15 cellular contexts compared by ENCODE assay signal in the genomic region with DNA sequence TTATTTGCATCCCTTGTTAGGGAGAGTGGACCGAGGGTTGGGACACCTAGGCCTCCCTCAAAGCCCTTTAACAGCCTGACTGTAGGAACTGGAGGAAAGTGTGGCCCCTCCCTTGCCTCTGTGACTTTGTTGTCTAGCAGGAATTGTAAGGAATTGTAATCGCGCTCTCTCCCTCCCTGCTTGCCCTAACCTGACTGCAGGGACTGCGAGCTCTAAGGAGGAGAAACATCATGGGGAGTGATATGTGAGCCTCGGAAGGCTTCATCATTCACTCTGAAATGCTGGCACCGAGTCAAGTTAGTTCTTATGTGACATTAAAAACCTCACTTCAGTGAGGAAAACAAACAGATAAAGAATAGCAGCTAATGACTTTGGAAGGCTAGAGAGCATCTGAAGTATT. TPM values are rescaled to one million over a fixed set of nuclear protein-coding genes. Genes with fewer than 3 reads are reported as not detected.
"Had no signal": no experiment of that assay in that cellular context is flagged by ENCODE, and none has a peak within 500 bp of the region (broad histone marks: within the 10 kb centered on the region; RNA-seq: fewer than 3 reads in every experiment).

No MANE protein-coding gene starts in this region.

- H3K4me3 ChIP-seq: cardiac muscle cell, tibial artery had no signal

- H3K4me1 ChIP-seq: parathyroid adenoma, tibial artery had no signal

- ATAC-seq: activated naive CD8-positive, alpha-beta T cell treated with anti-CD3 and anti-CD28 coated beads, Interleukin-2, amount 50 U/mL, for 24 hours; left lobe of liver; naive thymus-derived CD4-positive, alpha-beta T cell had no signal

- DNase-seq: activated B cell treated with CpG ODN at 0.5 μM for 24 hours; activated CD4-positive, alpha-beta T cell treated with anti-CD3 and anti-CD28 coated beads, Interleukin-2, amount 10 ng/mL, durations not matched to agents 24 days and 14 days; activated naive CD4-positive, alpha-beta T cell treated with Interleukin-2 at 50 U/mL for 16 hours; activated naive CD8-positive, alpha-beta T cell treated with anti-CD3 and anti-CD28 coated beads, Interleukin-2, amount 50 U/mL, for 24 hours; foreskin melanocyte; head of caudate nucleus; mammary epithelial cell; naive thymus-derived CD4-positive, alpha-beta T cell; stimulated activated CD4-positive, alpha-beta T cell treated with anti-CD3 and anti-CD28 coated beads, Interleukin-4, amount 100 ng/mL, for 4 hours; tibial artery had no signal

- H3K9me3 ChIP-seq: tibial artery had no signal

- H3K27me3 ChIP-seq: cardiac muscle cell, tibial artery had no signal

- H3K36me3 ChIP-seq: cardiac muscle cell, tibial artery had no signal

- H3K27ac ChIP-seq: cardiac muscle cell, parathyroid adenoma, tibial artery had no signal

RNA-seq across cellular contexts. Expression of a gene that starts 58.7 kb away (rescaled TPM):
- total RNA-seq: activated B cell treated with CpG ODN at 0.5 μM for 24 hours; activated CD4-positive, alpha-beta T cell treated with anti-CD3 and anti-CD28 coated beads, Interleukin-2, amount 10 ng/mL, durations not matched to agents 24 days and 14 days; activated T-helper 1 cell treated with anti-CD3 and anti-CD28 coated beads, Interleukin-12 subunit alpha, Interleukin-12 subunit beta, Interleukin-2, Interleukin-4 antibody, amounts not matched to agents 30 ng/mL and 10 ng/mL and 1 ng/mL, durations not matched to agents 14 hours and 24 hours and 36 hours; left lobe of liver; mononuclear cell; naive thymus-derived CD4-positive, alpha-beta T cell had no signal
